ENCODE assay signal across 8 cellular contexts in genomic region chr1:218345673-218346390, GRCh38. TPM values are rescaled to one million over a fixed set of nuclear protein-coding genes. Genes with fewer than 3 reads are reported as not detected.
DNase-seq lines count a peak whose midpoint lies in the region; ATAC-seq and TF ChIP-seq lines count a peak whose summit lies in the region.

No MANE protein-coding gene starts in this region.

- peak in 1 of 2 donors; percentile 83 for DNase-seq in ascending aorta (ENCODE audit: low spot score in 2 of 2)
- no peak for DNase-seq in iPS DF 6.9 (ENCODE audit: low read depth, low spot score)
- peak; percentile 44 for DNase-seq in renal cortical epithelial cell (ENCODE audit: low read depth)
- no peak for DNase-seq in cortex of kidney (lab: John Stamatoyannopoulos, UW)

- no peaks in the 10 kb centered on the region for H3K36me3 ChIP-seq in DOHH2 (ENCODE audit: control insufficient read depth, low read length)
- H3K36me3 ChIP-seq in OCI-LY1 (ENCODE audit: insufficient read depth, low read length): no peaks in the 10 kb centered on the region; the same call in 1 of the 2 replicates
- no peaks in the 10 kb centered on the region for H3K36me3 ChIP-seq in ascending aorta
- H3K36me3 ChIP-seq in iPS DF 6.9 (ENCODE audit: control insufficient read depth, insufficient read depth, low read length): no peaks in the 10 kb centered on the region

- peak overlapping the region; percentile 93 for H3K4me2 ChIP-seq in DOHH2 (ENCODE audit: low read length)
- peak overlapping the region; percentile 53; the same call in 1 of the 2 replicates for H3K4me2 ChIP-seq in OCI-LY1 (ENCODE audit: low read length)

- no peak overlapping the region for H2AFZ ChIP-seq in OCI-LY1 (ENCODE audit: low read length)

- intact Hi-C loops in ascending aorta (cut with DNase I): loop anchor here (2.0 to 10.0 kb wide), 8 partner anchors 19 to 951 kb away; partner anchors contain the start of gene LYPLAL1

- H3F3A ChIP-seq in DOHH2 (ENCODE audit: control insufficient read depth, insufficient read depth) (0 out of 2 replicates have a peak, but pooled peaks cover 3% of the 10 kb centered on the region), OCI-LY1 (ENCODE audit: insufficient read depth, low read length) (no peaks in the 10 kb centered on the region)

- H4K20me1 ChIP-seq in DOHH2 (ENCODE audit: control insufficient read depth, insufficient read depth, low read depth, low read length) (no peaks in the 10 kb centered on the region), OCI-LY1 (ENCODE audit: insufficient read depth, low read length) (no peaks in the 10 kb centered on the region)

- H3K27me3 ChIP-seq in DOHH2 (ENCODE audit: control insufficient read depth, low read length) (peaks cover 57% of the 10 kb centered on the region), OCI-LY1 (ENCODE audit: insufficient read depth, low read length) (0 out of 2 replicates have a peak, but pooled peaks cover 4% of the 10 kb centered on the region), ascending aorta (no peaks in the 10 kb centered on the region), iPS DF 6.9 (ENCODE audit: control insufficient read depth, insufficient read depth, low read length) (peaks cover 3% of the 10 kb centered on the region; the same call in 1 of the 2 replicates)

- peaks cover 35% of the 10 kb centered on the region for H3K4me1 ChIP-seq in DOHH2 (ENCODE audit: control insufficient read depth, low read length)
- H3K4me1 ChIP-seq in OCI-LY1 (ENCODE audit: insufficient read depth, low read length, severe bottlenecking): peaks cover 14% of the 10 kb centered on the region
- no peaks in the 10 kb centered on the region for H3K4me1 ChIP-seq in ascending aorta
- peaks cover 3% of the 10 kb centered on the region; the same call in 1 of the 2 replicates for H3K4me1 ChIP-seq in iPS DF 6.9 (ENCODE audit: control insufficient read depth, insufficient read depth, low read length)

- no CpG with 5 or more reads among the region's 64 CpGs for WGBS in iPS DF 6.9 (ENCODE audit: insufficient coverage, insufficient read length)

- H3K9me3 ChIP-seq in DOHH2 (ENCODE audit: control insufficient read depth, insufficient read depth, low read length) (no peaks in the 10 kb centered on the region), OCI-LY1 (ENCODE audit: low read length) (no peaks in the 10 kb centered on the region), ascending aorta (no peaks in the 10 kb centered on the region), iPS DF 6.9 (ENCODE audit: control insufficient read depth, insufficient read depth, low read length) (no peaks in the 10 kb centered on the region)

- H3K27ac ChIP-seq in DOHH2 (ENCODE audit: low read depth, low read length) (no peak overlapping the region), OCI-LY1 (ENCODE audit: low read depth, low read length, poor library complexity, severe bottlenecking) (no peak overlapping the region), ascending aorta (peak overlapping the region; percentile 81 to 89), iPS DF 6.9 (ENCODE audit: low read length) (no peak overlapping the region)

- peak; percentile 45 for ATAC-seq in GM19468 (IDR thresholded peaks at IDR 0.05; ENCODE audit: extremely low read depth, unreplicated experiment)
- ATAC-seq in HG03469 (IDR thresholded peaks at IDR 0.05; ENCODE audit: unreplicated experiment): peak; percentile 46

- no peak overlapping the region for H3K9ac ChIP-seq in OCI-LY1 (ENCODE audit: low read length)

- H3K79me2 ChIP-seq in DOHH2 (ENCODE audit: control insufficient read depth, low read length) (no peaks in the 10 kb centered on the region), OCI-LY1 (ENCODE audit: insufficient read depth, low read length) (no peaks in the 10 kb centered on the region)

- peak overlapping the region; percentile 76 for H3K4me3 ChIP-seq in DOHH2 (ENCODE audit: low read length)
- peak overlapping the region; percentile 46 for H3K4me3 ChIP-seq in OCI-LY1 (ENCODE audit: low read depth, low read length, poor library complexity, severe bottlenecking)
- H3K4me3 ChIP-seq in ascending aorta: peak overlapping the region; percentile 88 to 89
- peak overlapping the region; percentile 75; the same call in 1 of the 2 replicates for H3K4me3 ChIP-seq in iPS DF 6.9 (ENCODE audit: low read length)

- TF ChIP-seq CTCF in DOHH2 (IDR thresholded peaks at IDR 0.05; ENCODE audit: low read depth, low read length, poor library complexity, severe bottlenecking): no peak
- TF ChIP-seq CTCF in OCI-LY1 (IDR thresholded peaks at IDR 0.05; ENCODE audit: low read length): no peak
- no peak for TF ChIP-seq CTCF in ascending aorta (IDR thresholded peaks at IDR 0.05)

- H3K9me2 ChIP-seq in DOHH2 (replicated peaks; ENCODE audit: control insufficient read depth, low read length) (no peaks in the 10 kb centered on the region), OCI-LY1 (ENCODE audit: low read depth, low read length) (no peaks in the 10 kb centered on the region)

RNA-seq across cellular contexts. Expression of gene TGFB2, which starts 0.7 kb away (rescaled TPM):
- total RNA-seq in ascending aorta: 9.9 TPM
- 47.4 and 69.3 TPM in 2 replicates for total RNA-seq in renal cortical epithelial cell

Comparison
In these comparisons a context has a peak if more than half of its experiments do, and no peak if none do; other contexts are left out.
1. H3K27ac ChIP-seq: peak in ascending aorta (2 of 2); none in DOHH2 (single experiment), OCI-LY1 (single experiment) and iPS DF 6.9 (single experiment).
2. Peak in every context shown above with its lines, with median percentiles within 50 percentile points of each other: H3K4me3 ChIP-seq.